ENCODE assay signal across 9 cellular contexts in the genomic region with DNA sequence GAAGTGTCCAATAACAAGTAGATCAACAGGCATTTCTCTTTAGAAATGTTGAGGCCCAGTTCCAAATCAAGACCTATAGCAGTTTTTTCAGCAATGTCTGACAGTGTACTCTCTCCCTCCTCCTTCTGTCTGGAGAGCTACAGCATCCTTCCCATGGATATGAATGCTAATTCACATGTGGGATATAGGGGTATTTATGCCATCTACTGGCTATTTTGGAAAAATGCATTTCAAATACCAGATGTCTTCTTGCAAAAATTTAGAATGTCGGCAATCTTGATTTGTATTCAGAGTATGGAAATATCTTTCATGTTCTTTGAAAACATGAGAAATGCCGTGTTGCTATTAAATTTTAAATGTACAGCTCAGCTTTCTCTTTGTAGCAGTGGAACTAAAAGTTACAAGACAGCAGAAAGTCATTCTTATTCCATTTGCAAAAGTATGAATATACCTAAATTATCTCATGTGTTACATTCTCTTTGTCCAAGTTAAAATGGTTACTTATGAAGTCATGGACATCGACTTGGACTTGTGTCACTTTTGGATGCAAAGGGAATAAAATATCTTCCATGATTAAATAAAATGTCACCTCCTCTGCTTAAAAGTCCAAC.
DNase-seq lines count a peak whose midpoint lies in the region; ATAC-seq, FAIRE-seq and TF ChIP-seq lines count a peak whose summit lies in the region.
"Had no signal": no experiment of that assay in that cellular context is flagged by ENCODE, and none has a peak within 500 bp of the region (broad histone marks: within the 10 kb centered on the region; RNA-seq: fewer than 3 reads in every experiment).

No MANE protein-coding gene starts in this region.

- no peaks in the 10 kb centered on the region for H3K36me3 ChIP-seq in liver (ENCODE audit: control insufficient read depth in 4 of 4, insufficient read depth in 3 of 4, low read depth in 1 of 4, low read length in 3 of 4)
- H3K36me3 ChIP-seq in effector memory CD4-positive, alpha-beta T cell (ENCODE audit: control insufficient read depth, insufficient read depth, low read length): no peaks in the 10 kb centered on the region

- 23% methylated on average over 3 of the region's 3 CpGs for WGBS in liver

- in situ Hi-C loops in GM13976 (cut with MboI; ENCODE audit: low sequenced_read_pairs, unreplicated experiment): no loop called here

- H3K4me3 ChIP-seq in liver (ENCODE audit: low read depth in 1 of 3, low read length in 3 of 3): no peak overlapping the region
- no peak overlapping the region for H3K4me3 ChIP-seq in effector memory CD4-positive, alpha-beta T cell (ENCODE audit: insufficient read depth, low read depth, low read length, poor library complexity, severe bottlenecking)

- TF ChIP-seq POLR2A in GM12892 (IDR thresholded peaks at IDR 0.05; ENCODE audit: low read depth, low read length): no peak

- no peaks in the 10 kb centered on the region for H3K27me3 ChIP-seq in liver (ENCODE audit: control insufficient read depth in 4 of 4, insufficient read depth in 4 of 4, low read length in 3 of 4)
- no peaks in the 10 kb centered on the region for H3K27me3 ChIP-seq in effector memory CD4-positive, alpha-beta T cell (replicated peaks; ENCODE audit: control insufficient read depth, insufficient read depth, low read length, poor library complexity, severe bottlenecking)

- H3K9ac ChIP-seq in liver (ENCODE audit: low read depth in 1 of 2, low read length in 2 of 2): no peak overlapping the region

- TF ChIP-seq RAD21 in liver (IDR thresholded peaks at IDR 0.05): peak; percentile 87 to 91

- H3K4me1 ChIP-seq in liver (ENCODE audit: control insufficient read depth in 4 of 4, insufficient read depth in 4 of 4, low read length in 3 of 4): peaks cover 0 to 2% (median under 1%) of the 10 kb centered on the region in 4 donors
- H3K4me1 ChIP-seq in effector memory CD4-positive, alpha-beta T cell (ENCODE audit: control insufficient read depth, insufficient read depth, low read length, poor library complexity, severe bottlenecking): no peaks in the 10 kb centered on the region

- no peak for FAIRE-seq in GM12892 (lab: Jason Lieb, UNC)
- FAIRE-seq: TTC549 had no signal

- H3K27ac ChIP-seq in liver (ENCODE audit: low read depth in 1 of 2, low read length in 2 of 2): no peak overlapping the region
- no peak overlapping the region for H3K27ac ChIP-seq in effector memory CD4-positive, alpha-beta T cell (ENCODE audit: insufficient read depth, low read length, poor library complexity, severe bottlenecking)

- TF ChIP-seq CTCF in GM13976 (IDR thresholded peaks at IDR 0.05; ENCODE audit: borderline replicate concordance, control extremely low read depth, extremely low read depth, insufficient read depth, missing control alignments): no peak
- peak; percentile 62 for TF ChIP-seq CTCF in liver (IDR thresholded peaks at IDR 0.05; ENCODE audit: low read depth, low read length, missing input control)

- H3K9me3 ChIP-seq in liver (ENCODE audit: control insufficient read depth in 4 of 4, low read length in 3 of 4): peaks cover 0 to 1% (median 0%) of the 10 kb centered on the region in 4 donors
- no peaks in the 10 kb centered on the region for H3K9me3 ChIP-seq in effector memory CD4-positive, alpha-beta T cell (ENCODE audit: control insufficient read depth, low read length)

- DNase-seq in GM13976 (ENCODE audit: low spot score) (peak; percentile 13), NCI-H2107 treated with DMSO at 0.1 percent for 48 hours (lab: John Stamatoyannopoulos, UW; ENCODE audit: unreplicated experiment) (peak; percentile 6), amniotic stem cell (lab: John Stamatoyannopoulos, UW) (peak; percentile 4), GM12892 (ENCODE audit: insufficient read length) (no peak)
- DNase-seq in activated naive CD4-positive, alpha-beta T cell treated with anti-CD3 and anti-CD28 coated beads, Interleukin-2, amount 50 U/mL, for 16 hours: no peak
- DNase-seq in effector memory CD4-positive, alpha-beta T cell: no peak

- no peak for ATAC-seq in GM18867 (IDR thresholded peaks at IDR 0.05; ENCODE audit: unreplicated experiment)

TF ChIP-seq in liver, 16 proteins besides CTCF, POLR2A, EP300 and RAD21:
- TF ChIP-seq SP1 (IDR thresholded peaks at IDR 0.05): no peak
- TF ChIP-seq, protein P1, sequence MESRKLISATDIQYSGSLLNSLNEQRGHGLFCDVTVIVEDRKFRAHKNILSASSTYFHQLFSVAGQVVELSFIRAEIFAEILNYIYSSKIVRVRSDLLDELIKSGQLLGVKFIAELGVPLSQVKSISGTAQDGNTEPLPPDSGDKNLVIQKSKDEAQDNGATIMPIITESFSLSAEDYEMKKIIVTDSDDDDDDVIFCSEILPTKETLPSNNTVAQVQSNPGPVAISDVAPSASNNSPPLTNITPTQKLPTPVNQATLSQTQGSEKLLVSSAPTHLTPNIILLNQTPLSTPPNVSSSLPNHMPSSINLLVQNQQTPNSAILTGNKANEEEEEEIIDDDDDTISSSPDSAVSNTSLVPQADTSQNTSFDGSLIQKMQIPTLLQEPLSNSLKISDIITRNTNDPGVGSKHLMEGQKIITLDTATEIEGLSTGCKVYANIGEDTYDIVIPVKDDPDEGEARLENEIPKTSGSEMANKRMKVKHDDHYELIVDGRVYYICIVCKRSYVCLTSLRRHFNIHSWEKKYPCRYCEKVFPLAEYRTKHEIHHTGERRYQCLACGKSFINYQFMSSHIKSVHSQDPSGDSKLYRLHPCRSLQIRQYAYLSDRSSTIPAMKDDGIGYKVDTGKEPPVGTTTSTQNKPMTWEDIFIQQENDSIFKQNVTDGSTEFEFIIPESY (IDR thresholded peaks at IDR 0.05): no peak
- TF ChIP-seq YY1 (IDR thresholded peaks at IDR 0.05): no peak
- TF ChIP-seq, protein P2, sequence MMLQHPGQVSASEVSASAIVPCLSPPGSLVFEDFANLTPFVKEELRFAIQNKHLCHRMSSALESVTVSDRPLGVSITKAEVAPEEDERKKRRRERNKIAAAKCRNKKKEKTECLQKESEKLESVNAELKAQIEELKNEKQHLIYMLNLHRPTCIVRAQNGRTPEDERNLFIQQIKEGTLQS (IDR thresholded peaks at IDR 0.05): no peak
- TF ChIP-seq FOXA1 (IDR thresholded peaks at IDR 0.05): no peak
- TF ChIP-seq EGR1 (IDR thresholded peaks at IDR 0.05; ENCODE audit: low read depth in 2 of 2): no peak
- TF ChIP-seq HNF4A (conservative IDR thresholded peaks at IDR 0.05): no peak
- no peak for TF ChIP-seq HNF4G (IDR thresholded peaks at IDR 0.05)
- TF ChIP-seq GABPA (IDR thresholded peaks at IDR 0.05 in 1 of 2, conservative IDR thresholded peaks at IDR 0.05 in 1 of 2): no peak
- no peak for TF ChIP-seq NR2F2 (IDR thresholded peaks at IDR 0.05)
- TF ChIP-seq, protein P3, sequence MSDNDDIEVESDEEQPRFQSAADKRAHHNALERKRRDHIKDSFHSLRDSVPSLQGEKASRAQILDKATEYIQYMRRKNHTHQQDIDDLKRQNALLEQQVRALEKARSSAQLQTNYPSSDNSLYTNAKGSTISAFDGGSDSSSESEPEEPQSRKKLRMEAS (IDR thresholded peaks at IDR 0.05): no peak
- TF ChIP-seq, protein P4, sequence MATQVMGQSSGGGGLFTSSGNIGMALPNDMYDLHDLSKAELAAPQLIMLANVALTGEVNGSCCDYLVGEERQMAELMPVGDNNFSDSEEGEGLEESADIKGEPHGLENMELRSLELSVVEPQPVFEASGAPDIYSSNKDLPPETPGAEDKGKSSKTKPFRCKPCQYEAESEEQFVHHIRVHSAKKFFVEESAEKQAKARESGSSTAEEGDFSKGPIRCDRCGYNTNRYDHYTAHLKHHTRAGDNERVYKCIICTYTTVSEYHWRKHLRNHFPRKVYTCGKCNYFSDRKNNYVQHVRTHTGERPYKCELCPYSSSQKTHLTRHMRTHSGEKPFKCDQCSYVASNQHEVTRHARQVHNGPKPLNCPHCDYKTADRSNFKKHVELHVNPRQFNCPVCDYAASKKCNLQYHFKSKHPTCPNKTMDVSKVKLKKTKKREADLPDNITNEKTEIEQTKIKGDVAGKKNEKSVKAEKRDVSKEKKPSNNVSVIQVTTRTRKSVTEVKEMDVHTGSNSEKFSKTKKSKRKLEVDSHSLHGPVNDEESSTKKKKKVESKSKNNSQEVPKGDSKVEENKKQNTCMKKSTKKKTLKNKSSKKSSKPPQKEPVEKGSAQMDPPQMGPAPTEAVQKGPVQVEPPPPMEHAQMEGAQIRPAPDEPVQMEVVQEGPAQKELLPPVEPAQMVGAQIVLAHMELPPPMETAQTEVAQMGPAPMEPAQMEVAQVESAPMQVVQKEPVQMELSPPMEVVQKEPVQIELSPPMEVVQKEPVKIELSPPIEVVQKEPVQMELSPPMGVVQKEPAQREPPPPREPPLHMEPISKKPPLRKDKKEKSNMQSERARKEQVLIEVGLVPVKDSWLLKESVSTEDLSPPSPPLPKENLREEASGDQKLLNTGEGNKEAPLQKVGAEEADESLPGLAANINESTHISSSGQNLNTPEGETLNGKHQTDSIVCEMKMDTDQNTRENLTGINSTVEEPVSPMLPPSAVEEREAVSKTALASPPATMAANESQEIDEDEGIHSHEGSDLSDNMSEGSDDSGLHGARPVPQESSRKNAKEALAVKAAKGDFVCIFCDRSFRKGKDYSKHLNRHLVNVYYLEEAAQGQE (IDR thresholded peaks at IDR 0.05): no peak
- TF ChIP-seq TAF1 (conservative IDR thresholded peaks at IDR 0.05): no peak
- TF ChIP-seq JUND (IDR thresholded peaks at IDR 0.05): no peak
- no peak for TF ChIP-seq FOXA2 (IDR thresholded peaks at IDR 0.05)
- no peak for TF ChIP-seq RXRA (IDR thresholded peaks at IDR 0.05)

Comparison
In these comparisons a context has a peak if more than half of its experiments do, and no peak if none do; other contexts are left out.
1. DNase-seq: peak in GM13976 (single experiment), NCI-H2107 treated with DMSO at 0.1 percent for 48 hours (single experiment) and amniotic stem cell (single experiment); none in activated naive CD4-positive, alpha-beta T cell treated with anti-CD3 and anti-CD28 coated beads, Interleukin-2, amount 50 U/mL, for 16 hours (single experiment), GM12892 (single experiment) and effector memory CD4-positive, alpha-beta T cell (0 of 3).